7 cellular contexts compared by ENCODE assay signal in genomic region chr2:42931147-42931817, GRCh38.
A peak's percentile ranks its signal among the peaks of the same experiment; 100 is the strongest.
DNase-seq lines count a peak whose midpoint lies in the region; ATAC-seq and TF ChIP-seq lines count a peak whose summit lies in the region.

No MANE protein-coding gene starts in this region.

- peak overlapping the region in 2 of 3 donors; percentile 44 to 51 for H3K27ac ChIP-seq in thyroid gland

- ATAC-seq in left cardiac atrium (no peak), left lobe of liver (no peak)
- no peak for ATAC-seq in activated naive CD4-positive, alpha-beta T cell treated with anti-CD3 and anti-CD28 coated beads, Interleukin-2, amount 50 U/mL, for 72 hours

- WGBS in thyroid gland, 2 donors, result 59 to 68% methylated on average over 7 to 8 of the region's 8 CpGs

- H3K4me3 ChIP-seq in H7 (ENCODE audit: insufficient read depth, low read depth, low read length) (no peak overlapping the region), thyroid gland (replicated peaks in 1 of 3) (no peak overlapping the region)

- no peaks in the 10 kb centered on the region for H3K36me3 Mint-ChIP-seq in activated naive CD4-positive, alpha-beta T cell treated with anti-CD3 and anti-CD28 coated beads, Interleukin-2, amount 50 U/mL, for 72 hours

- H3K9me3 ChIP-seq in thyroid gland, result no peaks in the 10 kb centered on the region

- TF ChIP-seq POLR2A in thyroid gland (IDR thresholded peaks at IDR 0.05), result no peak

- H3K9me3 Mint-ChIP-seq in activated naive CD4-positive, alpha-beta T cell treated with anti-CD3 and anti-CD28 coated beads, Interleukin-2, amount 50 U/mL, for 72 hours, result no peaks in the 10 kb centered on the region

- H3K36me3 ChIP-seq in H7 (replicated peaks; ENCODE audit: control insufficient read depth, insufficient read depth, low read length) (no peaks in the 10 kb centered on the region), thyroid gland (no peaks in the 10 kb centered on the region)

- H3K27me3 ChIP-seq in H7 (ENCODE audit: control insufficient read depth, insufficient read depth, low read length), result no peaks in the 10 kb centered on the region
- H3K27me3 ChIP-seq in thyroid gland, result no peaks in the 10 kb centered on the region

- no peak overlapping the region for H3K27ac Mint-ChIP-seq in activated naive CD4-positive, alpha-beta T cell treated with anti-CD3 and anti-CD28 coated beads, Interleukin-2, amount 50 U/mL, for 72 hours

- no peak for TF ChIP-seq CTCF in thyroid gland (IDR thresholded peaks at IDR 0.05)

- DNase-seq in H7 (peak; percentile 84), SW480 (ENCODE audit: low spot score) (peak; percentile 29), left cardiac atrium (peak; percentile 19), thyroid gland (no peak), NOMO-1 treated with dmso at 0.1 percent for 144 hours (lab: John Stamatoyannopoulos, UW; ENCODE audit: unreplicated experiment) (no peak), left lobe of liver (ENCODE audit: low spot score) (no peak)
- DNase-seq in activated naive CD4-positive, alpha-beta T cell treated with anti-CD3 and anti-CD28 coated beads, Interleukin-2, amount 50 U/mL, for 72 hours (ENCODE audit: low spot score in 2 of 2), result no peak

- intact Hi-C loops in left cardiac atrium (cut with DNase I), result no loop called here
- intact Hi-C loops in thyroid gland (cut with DNase I), result loop anchor here (10.0 kb wide), 1 partner anchor 66 kb away; no protein-coding TSS in a partner anchor

- H3K4me1 ChIP-seq in thyroid gland, result peaks cover 62 to 91% of the 10 kb centered on the region in 2 donors

Comparison
In these comparisons a context has a peak if more than half of its experiments do, and no peak if none do; other contexts are left out.
1. DNase-seq: peak in H7 (single experiment), SW480 (single experiment) and left cardiac atrium (single experiment); none in thyroid gland (0 of 2), NOMO-1 treated with dmso at 0.1 percent for 144 hours (single experiment), left lobe of liver (single experiment) and activated naive CD4-positive, alpha-beta T cell treated with anti-CD3 and anti-CD28 coated beads, Interleukin-2, amount 50 U/mL, for 72 hours (0 of 2).